Comparison of ENCODE assay signal across 8 cellular contexts in genomic region chr20:59495894-59496510, GRCh38.
DNase-seq lines count a peak whose midpoint lies in the region; ATAC-seq and TF ChIP-seq lines count a peak whose summit lies in the region.

No MANE protein-coding gene starts in this region.

- TF ChIP-seq POLR2A in thyroid gland (IDR thresholded peaks at IDR 0.05), result no peak

- whole genome bisulfite sequencing in thyroid gland, 2 donors, result 8 to 15% methylated on average over 11 to 12 of the region's 12 CpGs

- no peaks in the 10 kb centered on the region for H3K36me3 ChIP-seq in thyroid gland

- H3K4me3 ChIP-seq in LNCaP clone FGC (ENCODE audit: low read depth, low read length) (no peak overlapping the region), foreskin fibroblast (ENCODE audit: low read depth in 1 of 2, low read length in 2 of 2) (no peak overlapping the region), thyroid gland (replicated peaks in 1 of 3) (no peak overlapping the region)

- H3K4me1 ChIP-seq in thyroid gland, result no peaks in the 10 kb centered on the region

- ATAC-seq in HG02759 (IDR thresholded peaks at IDR 0.05; ENCODE audit: unreplicated experiment), result no peak

- H3K9me3 ChIP-seq in thyroid gland, result no peaks in the 10 kb centered on the region

- no peaks in the 10 kb centered on the region for H3K27me3 ChIP-seq in thyroid gland

- intact Hi-C loops in thyroid gland (cut with DNase I), result loop anchor here (5.0 kb wide), 1 partner anchor 629 kb away; no protein-coding TSS in a partner anchor

- TF ChIP-seq CTCF in LNCaP clone FGC (IDR thresholded peaks at IDR 0.05; ENCODE audit: control insufficient read depth, extremely low read depth, insufficient read depth) (peak; percentile 97), foreskin fibroblast (IDR thresholded peaks at IDR 0.05; ENCODE audit: low read depth, low read length) (peak; percentile 86), thyroid gland (IDR thresholded peaks at IDR 0.05) (peak; percentile 51 to 89 (median 74))

- DNase-seq in ELF-1 (ENCODE audit: low read depth, low spot score), result peak; percentile 91
- no peak for DNase-seq in LNCaP clone FGC (ENCODE audit: low read depth)
- DNase-seq in SHP77 (lab: John Stamatoyannopoulos, UW), result peak; percentile 75 to 86
- DNase-seq in activated T-helper 9 cell treated with anti-CD3 and anti-CD28 coated beads, Interleukin-2, amount 50 U/mL, for 16 hours (ENCODE audit: low read depth), result peak; percentile 41
- DNase-seq in foreskin fibroblast, result peak; percentile 43 to 79
- peak; percentile 55 for DNase-seq in occipital lobe (lab: John Stamatoyannopoulos, UW)
- DNase-seq in thyroid gland, result peak; percentile 72 to 81

- H3K27ac ChIP-seq in thyroid gland, result no peak overlapping the region
